ENCODE assay signal across 8 cellular contexts in the genomic region with DNA sequence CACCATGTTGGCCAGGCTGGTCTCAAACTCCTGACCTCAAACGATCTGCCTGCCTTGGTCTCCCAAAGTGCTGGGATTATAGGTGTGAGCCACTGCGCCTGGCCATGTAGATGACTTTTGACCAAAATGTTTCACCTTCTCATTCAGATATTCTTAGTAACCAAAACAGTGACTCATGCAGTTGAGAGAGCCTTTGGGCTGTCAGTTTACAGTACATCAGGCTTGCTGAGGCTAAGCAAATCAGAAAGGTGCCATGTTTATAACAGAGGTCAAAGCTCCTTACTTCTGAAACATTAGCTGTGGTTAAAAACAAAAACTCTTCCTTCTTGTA. TPM values are rescaled to one million over a fixed set of nuclear protein-coding genes. Genes with fewer than 3 reads are reported as not detected.
DNase-seq lines count a peak whose midpoint lies in the region; ATAC-seq lines count a peak whose summit lies in the region.

No MANE protein-coding gene starts in this region.

- peaks cover 85% of the 10 kb centered on the region for H3K4me1 Mint-ChIP-seq in activated naive CD4-positive, alpha-beta T cell treated with anti-CD3 and anti-CD28 coated beads, Interleukin-2, amount 10 ng/mL, durations not matched to agents 7 days and 5 days
- peaks cover 53 to 92% (median 91%) of the 10 kb centered on the region in 4 donors for H3K4me1 Mint-ChIP-seq in naive thymus-derived CD8-positive, alpha-beta T cell

- DNase-seq in AG20443 (ENCODE audit: low spot score) (peak; percentile 26), NCI-H1048 (lab: John Stamatoyannopoulos, UW) (no peak), NCI-H2081 (lab: John Stamatoyannopoulos, UW) (no peak)
- peak; percentile 28 for DNase-seq in activated naive CD4-positive, alpha-beta T cell treated with anti-CD3 and anti-CD28 coated beads, Interleukin-2, amount 10 ng/mL, durations not matched to agents 7 days and 5 days
- DNase-seq in naive thymus-derived CD8-positive, alpha-beta T cell, result peak in 2 of 10 donors; percentile 19 to 26

- POLR2A ChIA-PET in naive thymus-derived CD8-positive, alpha-beta T cell (lab: Charles Lee), result interaction anchor here (1.0 to 1.7 kb wide), 4 partner anchors 10 to 195 kb away, joined by 3 to 8 read pairs (median 4); a partner anchor contains a TSS

- no peaks in the 10 kb centered on the region for H3K9me3 Mint-ChIP-seq in activated naive CD4-positive, alpha-beta T cell treated with anti-CD3 and anti-CD28 coated beads, Interleukin-2, amount 10 ng/mL, durations not matched to agents 7 days and 5 days
- no peaks in the 10 kb centered on the region for H3K9me3 Mint-ChIP-seq in naive thymus-derived CD8-positive, alpha-beta T cell

- CTCF ChIA-PET in activated naive CD4-positive, alpha-beta T cell treated with anti-CD3 and anti-CD28 coated beads, Interleukin-2, amount 10 ng/mL, durations not matched to agents 7 days and 5 days (lab: Charles Lee), result interaction anchor here (0.6 kb wide), 2 partner anchors 19 to 195 kb away, joined by 3 to 5 read pairs; a partner anchor contains a TSS

- ATAC-seq in GM19035 (IDR thresholded peaks at IDR 0.05; ENCODE audit: unreplicated experiment) (peak; percentile 61), HG03432 (IDR thresholded peaks at IDR 0.05; ENCODE audit: unreplicated experiment) (peak; percentile 74), GM19397 (IDR thresholded peaks at IDR 0.05; ENCODE audit: unreplicated experiment) (no peak)
- ATAC-seq in naive thymus-derived CD8-positive, alpha-beta T cell, result peak; percentile 42 to 60

- H3K27me3 Mint-ChIP-seq in activated naive CD4-positive, alpha-beta T cell treated with anti-CD3 and anti-CD28 coated beads, Interleukin-2, amount 10 ng/mL, durations not matched to agents 7 days and 5 days, result no peaks in the 10 kb centered on the region
- H3K27me3 Mint-ChIP-seq in naive thymus-derived CD8-positive, alpha-beta T cell, result no peaks in the 10 kb centered on the region

- H3K4me3 Mint-ChIP-seq in activated naive CD4-positive, alpha-beta T cell treated with anti-CD3 and anti-CD28 coated beads, Interleukin-2, amount 10 ng/mL, durations not matched to agents 7 days and 5 days, result no peak overlapping the region
- peak overlapping the region; percentile 38 to 81 (median 64) for H3K4me3 Mint-ChIP-seq in naive thymus-derived CD8-positive, alpha-beta T cell

- H3K27ac Mint-ChIP-seq in activated naive CD4-positive, alpha-beta T cell treated with anti-CD3 and anti-CD28 coated beads, Interleukin-2, amount 10 ng/mL, durations not matched to agents 7 days and 5 days, result peak overlapping the region; percentile 90
- peak overlapping the region; percentile 68 to 93 (median 86) for H3K27ac Mint-ChIP-seq in naive thymus-derived CD8-positive, alpha-beta T cell

- H3K36me3 Mint-ChIP-seq in activated naive CD4-positive, alpha-beta T cell treated with anti-CD3 and anti-CD28 coated beads, Interleukin-2, amount 10 ng/mL, durations not matched to agents 7 days and 5 days, result peaks cover 79% of the 10 kb centered on the region
- H3K36me3 Mint-ChIP-seq in naive thymus-derived CD8-positive, alpha-beta T cell, result peaks cover 11 to 48% (median 19%) of the 10 kb centered on the region in 3 donors

RNA-seq across cellular contexts. Expression of a gene that starts 21.0 kb away (rescaled TPM):
- 10 to 100 TPM; 39.1 to 39.6 TPM for total RNA-seq in naive thymus-derived CD8-positive, alpha-beta T cell
- polyA plus RNA-seq in naive thymus-derived CD8-positive, alpha-beta T cell, result 10 to 100 TPM; 29.7 to 46.6 (median 45.3) TPM

RNA-seq across cellular contexts. Expression of a gene that starts 47.7 kb away (rescaled TPM):
- total RNA-seq in naive thymus-derived CD8-positive, alpha-beta T cell, result 10 to 100 TPM; 44.1 to 48.7 TPM
- polyA plus RNA-seq in naive thymus-derived CD8-positive, alpha-beta T cell, result 10 to 100 TPM; 13.6 to 16.9 (median 16.2) TPM

RNA-seq across cellular contexts. Expression of a gene that starts 57.0 kb away (rescaled TPM):
- total RNA-seq in naive thymus-derived CD8-positive, alpha-beta T cell, result 100 to 1,000 TPM; 119 to 121 TPM
- 1 to 10 TPM; 2.7 to 3.8 (median 2.8) TPM for polyA plus RNA-seq in naive thymus-derived CD8-positive, alpha-beta T cell

Comparison
In these comparisons a context has a peak if more than half of its experiments do, and no peak if none do; other contexts are left out.
1. DNase-seq: peak in AG20443 (single experiment) and activated naive CD4-positive, alpha-beta T cell treated with anti-CD3 and anti-CD28 coated beads, Interleukin-2, amount 10 ng/mL, durations not matched to agents 7 days and 5 days (single experiment); none in NCI-H1048 (single experiment) and NCI-H2081 (0 of 2).